In the genomic region with DNA sequence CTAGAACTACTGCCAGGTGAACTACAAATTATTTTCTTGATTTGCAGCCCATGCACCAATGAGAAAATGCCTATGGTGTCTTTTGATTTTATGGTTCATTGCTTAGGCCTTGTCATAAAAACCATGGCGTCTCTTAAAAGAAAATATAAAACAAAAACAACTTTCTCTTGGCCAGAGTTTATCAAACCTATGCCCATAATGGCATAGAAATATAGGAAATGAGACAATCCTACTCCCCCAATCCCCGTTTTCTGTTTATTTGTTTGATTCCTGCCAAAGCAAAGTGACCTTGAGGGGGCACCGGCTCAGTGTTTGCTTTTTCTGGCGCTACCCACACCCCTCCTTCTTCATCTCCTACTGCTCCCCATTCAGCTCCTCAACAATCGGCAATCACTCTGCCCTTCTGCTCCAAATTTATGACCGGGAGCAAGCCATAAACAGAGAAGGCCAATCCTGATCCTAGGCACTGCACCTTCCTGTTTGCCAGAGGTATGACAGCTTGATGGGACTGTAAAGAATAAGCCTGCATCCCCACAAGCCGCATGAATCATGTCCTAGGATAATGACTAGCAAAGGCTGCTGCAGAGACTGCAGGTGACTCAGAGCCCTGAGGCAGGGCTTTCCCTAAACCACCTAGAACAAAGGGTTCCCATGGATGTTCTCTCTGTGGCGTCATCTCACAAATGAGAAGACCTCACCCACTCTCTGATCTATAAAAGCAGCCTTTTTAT, we compare ENCODE assay signal across 11 cellular contexts.
DNase-seq lines count a peak whose midpoint lies in the region; ATAC-seq and TF ChIP-seq lines count a peak whose summit lies in the region.
"Had no signal": no experiment of that assay in that cellular context is flagged by ENCODE, and none has a peak within 500 bp of the region (broad histone marks: within the 10 kb centered on the region; RNA-seq: fewer than 3 reads in every experiment).

No MANE protein-coding gene starts in this region.

- H3K27me3 ChIP-seq in transverse colon, result no peaks in the 10 kb centered on the region

- in situ Hi-C loops in transverse colon (cut with MboI; ENCODE audit: low pct_ligation_motif_present in 1 of 4, low pct_unique_long_range_greater_than_20kb in 1 of 4, low sequenced_read_pairs in 3 of 4), result no loop called here

- H3K4me1 ChIP-seq in transverse colon, result peaks cover 0 to 12% (median 0%) of the 10 kb centered on the region in 4 donors

- DNase-seq in DMS53 (lab: John Stamatoyannopoulos, UW), result peak; percentile 10
- DNase-seq in DMS53 treated with DMSO at 0.1 percent for 48 hours (lab: John Stamatoyannopoulos, UW; ENCODE audit: unreplicated experiment), result no peak
- DNase-seq in glomerular visceral epithelial cell (ENCODE audit: extremely low spot score), result peak; percentile 74
- peak; percentile 29 for DNase-seq in transverse colon
- no peak for DNase-seq in NCI-H2171 treated with DMSO at 0.1 percent for 48 hours (lab: John Stamatoyannopoulos, UW)
- no peak for DNase-seq in activated CD4-positive, alpha-beta T cell treated with anti-CD3 and anti-CD28 coated beads, Interleukin-2, amount 50 U/mL, for 48 hours
- no peak for DNase-seq in DMS79 (lab: John Stamatoyannopoulos, UW)
- DNase-seq: stimulated activated CD4-positive, alpha-beta T cell treated with anti-CD3 and anti-CD28 coated beads, Interleukin-1b, Interleukin-23, amount 100 ng/mL, for 48 hours; WERI-Rb-1 had no signal

- intact Hi-C loops in transverse colon (cut with DNase I; ENCODE audit: low total_unique reads), result no loop called here

- ATAC-seq in SK-N-SH treated with all-trans-retinoic acid at 6 μM for 48 hours, result peak; percentile 60; the same call in 2 of the 3 replicates

- no peak overlapping the region for H3K4me3 ChIP-seq in transverse colon

- no peak for TF ChIP-seq POLR2A in transverse colon (IDR thresholded peaks at IDR 0.05)

- no peaks in the 10 kb centered on the region for H3K9me3 ChIP-seq in transverse colon

- peak overlapping the region in 1 of 4 donors; percentile 50 for H3K27ac ChIP-seq in transverse colon
- H3K27ac ChIP-seq: 22Rv1, WERI-Rb-1 had no signal

- WGBS in transverse colon (ENCODE audit: low coverage in 1 of 2), 2 donors, result 7 to 39% methylated on average over 5 to 8 of the region's 8 CpGs

- TF ChIP-seq CTCF in transverse colon (IDR thresholded peaks at IDR 0.05), result no peak

- H3K36me3 ChIP-seq in transverse colon, result no peaks in the 10 kb centered on the region
- H3K36me3 ChIP-seq: WERI-Rb-1 had no signal

- no peak for TF ChIP-seq EP300 in transverse colon (IDR thresholded peaks at IDR 0.05; ENCODE audit: low read depth)

TF ChIP-seq in SK-N-SH treated with all-trans-retinoic acid at 6 μM for 48 hours, 23 proteins besides CTCF, POLR2A, EP300 and RAD21:
- TF ChIP-seq ZFP3 (CRISPR knock-in tag; IDR thresholded peaks at IDR 0.05) (no peak), ARNTL (CRISPR knock-in tag; IDR thresholded peaks at IDR 0.05; ENCODE audit: borderline replicate concordance, low read depth) (no peak), ZNF565 (CRISPR knock-in tag; conservative IDR thresholded peaks at IDR 0.05; ENCODE audit: low read depth) (no peak), OSR1 (CRISPR knock-in tag; IDR thresholded peaks at IDR 0.05) (no peak), ZNF8 (CRISPR knock-in tag; IDR thresholded peaks at IDR 0.05) (no peak), PPARA (CRISPR knock-in tag; IDR thresholded peaks at IDR 0.05; ENCODE audit: borderline replicate concordance) (no peak), BACH2 (CRISPR knock-in tag; IDR thresholded peaks at IDR 0.05; ENCODE audit: borderline replicate concordance) (no peak), GLIS3 (CRISPR knock-in tag; IDR thresholded peaks at IDR 0.05) (no peak), ZC3H10 (CRISPR knock-in tag; IDR thresholded peaks at IDR 0.05) (no peak), ISL1 (CRISPR knock-in tag; IDR thresholded peaks at IDR 0.05) (no peak), TCF4 (CRISPR knock-in tag; IDR thresholded peaks at IDR 0.05; ENCODE audit: borderline replicate concordance) (no peak), CSDC2 (CRISPR knock-in tag; IDR thresholded peaks at IDR 0.05) (no peak), ZFP30 (CRISPR knock-in tag; IDR thresholded peaks at IDR 0.05) (no peak), TOX (CRISPR knock-in tag; IDR thresholded peaks at IDR 0.05; ENCODE audit: borderline replicate concordance) (no peak), ZNF70 (CRISPR knock-in tag; IDR thresholded peaks at IDR 0.05) (no peak)
- TF ChIP-seq, protein P1, sequence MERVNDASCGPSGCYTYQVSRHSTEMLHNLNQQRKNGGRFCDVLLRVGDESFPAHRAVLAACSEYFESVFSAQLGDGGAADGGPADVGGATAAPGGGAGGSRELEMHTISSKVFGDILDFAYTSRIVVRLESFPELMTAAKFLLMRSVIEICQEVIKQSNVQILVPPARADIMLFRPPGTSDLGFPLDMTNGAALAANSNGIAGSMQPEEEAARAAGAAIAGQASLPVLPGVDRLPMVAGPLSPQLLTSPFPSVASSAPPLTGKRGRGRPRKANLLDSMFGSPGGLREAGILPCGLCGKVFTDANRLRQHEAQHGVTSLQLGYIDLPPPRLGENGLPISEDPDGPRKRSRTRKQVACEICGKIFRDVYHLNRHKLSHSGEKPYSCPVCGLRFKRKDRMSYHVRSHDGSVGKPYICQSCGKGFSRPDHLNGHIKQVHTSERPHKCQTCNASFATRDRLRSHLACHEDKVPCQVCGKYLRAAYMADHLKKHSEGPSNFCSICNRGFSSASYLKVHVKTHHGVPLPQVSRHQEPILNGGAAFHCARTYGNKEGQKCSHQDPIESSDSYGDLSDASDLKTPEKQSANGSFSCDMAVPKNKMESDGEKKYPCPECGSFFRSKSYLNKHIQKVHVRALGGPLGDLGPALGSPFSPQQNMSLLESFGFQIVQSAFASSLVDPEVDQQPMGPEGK (CRISPR knock-in tag; IDR thresholded peaks at IDR 0.05; ENCODE audit: borderline replicate concordance), result no peak
- TF ChIP-seq, protein P2, sequence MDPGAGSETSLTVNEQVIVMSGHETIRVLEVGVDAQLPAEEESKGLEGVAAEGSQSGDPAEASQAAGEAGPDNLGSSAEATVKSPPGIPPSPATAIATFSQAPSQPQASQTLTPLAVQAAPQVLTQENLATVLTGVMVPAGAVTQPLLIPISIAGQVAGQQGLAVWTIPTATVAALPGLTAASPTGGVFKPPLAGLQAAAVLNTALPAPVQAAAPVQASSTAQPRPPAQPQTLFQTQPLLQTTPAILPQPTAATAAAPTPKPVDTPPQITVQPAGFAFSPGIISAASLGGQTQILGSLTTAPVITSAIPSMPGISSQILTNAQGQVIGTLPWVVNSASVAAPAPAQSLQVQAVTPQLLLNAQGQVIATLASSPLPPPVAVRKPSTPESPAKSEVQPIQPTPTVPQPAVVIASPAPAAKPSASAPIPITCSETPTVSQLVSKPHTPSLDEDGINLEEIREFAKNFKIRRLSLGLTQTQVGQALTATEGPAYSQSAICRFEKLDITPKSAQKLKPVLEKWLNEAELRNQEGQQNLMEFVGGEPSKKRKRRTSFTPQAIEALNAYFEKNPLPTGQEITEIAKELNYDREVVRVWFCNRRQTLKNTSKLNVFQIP (CRISPR knock-in tag; IDR thresholded peaks at IDR 0.05; ENCODE audit: borderline replicate concordance, low read depth), result no peak
- TF ChIP-seq, protein P3, sequence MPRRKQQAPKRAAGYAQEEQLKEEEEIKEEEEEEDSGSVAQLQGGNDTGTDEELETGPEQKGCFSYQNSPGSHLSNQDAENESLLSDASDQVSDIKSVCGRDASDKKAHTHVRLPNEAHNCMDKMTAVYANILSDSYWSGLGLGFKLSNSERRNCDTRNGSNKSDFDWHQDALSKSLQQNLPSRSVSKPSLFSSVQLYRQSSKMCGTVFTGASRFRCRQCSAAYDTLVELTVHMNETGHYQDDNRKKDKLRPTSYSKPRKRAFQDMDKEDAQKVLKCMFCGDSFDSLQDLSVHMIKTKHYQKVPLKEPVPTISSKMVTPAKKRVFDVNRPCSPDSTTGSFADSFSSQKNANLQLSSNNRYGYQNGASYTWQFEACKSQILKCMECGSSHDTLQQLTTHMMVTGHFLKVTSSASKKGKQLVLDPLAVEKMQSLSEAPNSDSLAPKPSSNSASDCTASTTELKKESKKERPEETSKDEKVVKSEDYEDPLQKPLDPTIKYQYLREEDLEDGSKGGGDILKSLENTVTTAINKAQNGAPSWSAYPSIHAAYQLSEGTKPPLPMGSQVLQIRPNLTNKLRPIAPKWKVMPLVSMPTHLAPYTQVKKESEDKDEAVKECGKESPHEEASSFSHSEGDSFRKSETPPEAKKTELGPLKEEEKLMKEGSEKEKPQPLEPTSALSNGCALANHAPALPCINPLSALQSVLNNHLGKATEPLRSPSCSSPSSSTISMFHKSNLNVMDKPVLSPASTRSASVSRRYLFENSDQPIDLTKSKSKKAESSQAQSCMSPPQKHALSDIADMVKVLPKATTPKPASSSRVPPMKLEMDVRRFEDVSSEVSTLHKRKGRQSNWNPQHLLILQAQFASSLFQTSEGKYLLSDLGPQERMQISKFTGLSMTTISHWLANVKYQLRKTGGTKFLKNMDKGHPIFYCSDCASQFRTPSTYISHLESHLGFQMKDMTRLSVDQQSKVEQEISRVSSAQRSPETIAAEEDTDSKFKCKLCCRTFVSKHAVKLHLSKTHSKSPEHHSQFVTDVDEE (CRISPR knock-in tag; IDR thresholded peaks at IDR 0.05), result no peak
- TF ChIP-seq, protein P4, sequence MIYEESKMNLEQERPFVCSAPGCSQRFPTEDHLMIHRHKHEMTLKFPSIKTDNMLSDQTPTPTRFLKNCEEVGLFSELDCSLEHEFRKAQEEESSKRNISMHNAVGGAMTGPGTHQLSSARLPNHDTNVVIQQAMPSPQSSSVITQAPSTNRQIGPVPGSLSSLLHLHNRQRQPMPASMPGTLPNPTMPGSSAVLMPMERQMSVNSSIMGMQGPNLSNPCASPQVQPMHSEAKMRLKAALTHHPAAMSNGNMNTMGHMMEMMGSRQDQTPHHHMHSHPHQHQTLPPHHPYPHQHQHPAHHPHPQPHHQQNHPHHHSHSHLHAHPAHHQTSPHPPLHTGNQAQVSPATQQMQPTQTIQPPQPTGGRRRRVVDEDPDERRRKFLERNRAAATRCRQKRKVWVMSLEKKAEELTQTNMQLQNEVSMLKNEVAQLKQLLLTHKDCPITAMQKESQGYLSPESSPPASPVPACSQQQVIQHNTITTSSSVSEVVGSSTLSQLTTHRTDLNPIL (CRISPR knock-in tag; IDR thresholded peaks at IDR 0.05; ENCODE audit: low read depth), result no peak

Comparison
In these comparisons a context has a peak if more than half of its experiments do, and no peak if none do; other contexts are left out.
1. DNase-seq: peak in DMS53 (single experiment), glomerular visceral epithelial cell (single experiment) and transverse colon (single experiment); none in DMS53 treated with DMSO at 0.1 percent for 48 hours (single experiment), NCI-H2171 treated with DMSO at 0.1 percent for 48 hours (single experiment), activated CD4-positive, alpha-beta T cell treated with anti-CD3 and anti-CD28 coated beads, Interleukin-2, amount 50 U/mL, for 48 hours (0 of 2) and DMS79 (single experiment).